In genomic region chr18:76361219-76361618, GRCh38 we compare ENCODE assay signal across 28 cellular contexts.
"Had no signal": no experiment of that assay in that cellular context is flagged by ENCODE, and none has a peak within 500 bp of the region (broad histone marks: within the 10 kb centered on the region; RNA-seq: fewer than 3 reads in every experiment).

No MANE protein-coding gene starts in this region.

- H3K4me3 Mint-ChIP-seq: mesothelial cell of epicardium; naive B cell; natural killer cell treated with Interleukin-12 subunit alpha and Interleukin-12 subunit beta and Interleukin-15 and Interleukin-18, amount 100 ng/mL, for 72 hours; neural progenitor cell; stimulated activated naive CD8-positive, alpha-beta T cell treated with anti-CD3 and anti-CD28 coated beads, Interleukin-15, amount 100 ng/mL, for 72 hours had no signal

- H3K27me3 ChIP-seq: esophagus muscularis mucosa, foreskin keratinocyte, gastroesophageal sphincter, heart left ventricle, hepatocyte, neural progenitor cell, right lobe of liver, suprapubic skin, thyroid gland had no signal

- H3K4me1 Mint-ChIP-seq: neural progenitor cell had no signal

- H3K9me3 Mint-ChIP-seq: mesothelial cell of epicardium; natural killer cell treated with Interleukin-12 subunit alpha and Interleukin-12 subunit beta and Interleukin-15 and Interleukin-18, amount 100 ng/mL, for 72 hours; stimulated activated naive CD8-positive, alpha-beta T cell treated with anti-CD3 and anti-CD28 coated beads, Interleukin-15, amount 100 ng/mL, for 72 hours had no signal

- H3K27ac Mint-ChIP-seq: natural killer cell treated with Interleukin-12 subunit alpha and Interleukin-12 subunit beta and Interleukin-15 and Interleukin-18, amount 100 ng/mL, for 72 hours; neural progenitor cell had no signal

- H3K27me3 Mint-ChIP-seq: naive B cell; natural killer cell treated with Interleukin-12 subunit alpha and Interleukin-12 subunit beta and Interleukin-15 and Interleukin-18, amount 100 ng/mL, for 72 hours; progenitor cell of endocrine pancreas; stimulated activated naive CD8-positive, alpha-beta T cell treated with anti-CD3 and anti-CD28 coated beads, Interleukin-15, amount 100 ng/mL, for 72 hours had no signal

- H3K36me3 Mint-ChIP-seq: natural killer cell treated with Interleukin-12 subunit alpha and Interleukin-12 subunit beta and Interleukin-15 and Interleukin-18, amount 100 ng/mL, for 72 hours had no signal

- ATAC-seq: foreskin keratinocyte; gastroesophageal sphincter; heart left ventricle; left lobe of liver; mucosa of descending colon; natural killer cell treated with Interleukin-12 subunit alpha and Interleukin-12 subunit beta and Interleukin-15 and Interleukin-18, amount 100 ng/mL, for 72 hours; right lobe of liver; stimulated activated naive CD8-positive, alpha-beta T cell treated with anti-CD3 and anti-CD28 coated beads, Interleukin-15, amount 100 ng/mL, for 72 hours had no signal

- H3K4me3 ChIP-seq: coronary artery, esophagus muscularis mucosa, gastroesophageal sphincter, heart left ventricle, hepatocyte, mucosa of descending colon, neural progenitor cell, right lobe of liver, smooth muscle cell, suprapubic skin, thyroid gland had no signal

- DNase-seq: dermis blood vessel endothelial cell; effector memory CD4-positive, alpha-beta T cell; foreskin keratinocyte; heart left ventricle; kidney; mesenchymal stem cell; mucosa of descending colon; naive B cell; right lobe of liver; stimulated activated CD4-positive, alpha-beta T cell treated with anti-CD3 and anti-CD28 coated beads, Interleukin-12 subunit alpha, Interleukin-12 subunit beta, amount 100 ng/mL, for 4 hours; stimulated activated CD4-positive, alpha-beta T cell treated with anti-CD3 and anti-CD28 coated beads, Interleukin-1b, Interleukin-23, amount 100 ng/mL, for 48 hours; stimulated activated CD4-positive, alpha-beta T cell treated with anti-CD3 and anti-CD28 coated beads, Interleukin-4, amount 100 ng/mL, for 1 hour; stimulated activated CD8-positive, alpha-beta memory T cell treated with anti-CD3 and anti-CD28 coated beads, Interleukin-4, amount 100 ng/mL, for 48 hours; stimulated activated naive CD4-positive, alpha-beta T cell; stimulated activated naive CD8-positive, alpha-beta T cell treated with anti-CD3 and anti-CD28 coated beads, Interleukin-15, amount 100 ng/mL, for 72 hours; thyroid gland; trophoblast cell had no signal
